In the genomic region with DNA sequence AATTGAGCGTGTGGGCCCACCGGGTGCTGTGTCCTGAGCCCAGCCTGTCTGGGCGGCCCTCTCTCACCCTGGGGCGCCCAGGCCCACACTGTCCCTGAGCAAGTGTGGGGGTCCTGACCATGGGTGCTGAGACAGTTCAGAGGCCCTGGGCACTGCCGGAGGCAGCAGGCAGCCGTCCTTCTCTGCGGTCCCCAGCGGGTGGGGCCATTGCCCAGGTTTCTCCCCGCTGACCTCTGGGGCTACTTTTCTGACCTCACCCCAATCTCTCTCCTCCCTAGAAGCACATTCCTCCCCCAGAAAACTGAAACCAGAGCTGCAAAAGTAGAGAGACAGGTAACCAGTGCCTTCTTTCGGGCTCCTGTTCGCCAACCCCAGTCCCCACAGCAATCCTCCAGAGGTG, we compare ENCODE assay signal across 2 cellular contexts.
TF ChIP-seq lines count a peak whose summit lies in the region.

No MANE protein-coding gene starts in this region.

TF ChIP-seq in A549, 52 proteins besides CTCF, POLR2A, EP300 and RAD21:
- TF ChIP-seq ZFP36 (IDR thresholded peaks at IDR 0.05; ENCODE audit: borderline replicate concordance, partially characterized antibody) (no peak), E2F6 (IDR thresholded peaks at IDR 0.05; ENCODE audit: borderline replicate concordance, low read depth) (no peak), RARB (CRISPR knock-in tag; IDR thresholded peaks at IDR 0.05) (no peak), HOXB5 (CRISPR knock-in tag; IDR thresholded peaks at IDR 0.05) (no peak), CEBPB (IDR thresholded peaks at IDR 0.05) (no peak), TP53 (CRISPR knock-in tag; IDR thresholded peaks at IDR 0.05) (no peak), ATOH8 (CRISPR knock-in tag; IDR thresholded peaks at IDR 0.05; ENCODE audit: low read depth) (no peak), BCL3 (IDR thresholded peaks at IDR 0.05) (no peak), FOSL2 (IDR thresholded peaks at IDR 0.05) (no peak), FOSL2 (CRISPR knock-in tag; IDR thresholded peaks at IDR 0.05) (no peak), NPAS2 (CRISPR knock-in tag; IDR thresholded peaks at IDR 0.05; ENCODE audit: borderline replicate concordance) (no peak), MYC (IDR thresholded peaks at IDR 0.05; ENCODE audit: borderline replicate concordance, low read length) (no peak), JUN (IDR thresholded peaks at IDR 0.05) (no peak), ESRRA (IDR thresholded peaks at IDR 0.05; ENCODE audit: borderline replicate concordance, low read length) (no peak), TFCP2L1 (CRISPR knock-in tag; IDR thresholded peaks at IDR 0.05) (no peak), CHD4 (IDR thresholded peaks at IDR 0.05; ENCODE audit: borderline replicate concordance) (no peak)
- TF ChIP-seq, protein P1, sequence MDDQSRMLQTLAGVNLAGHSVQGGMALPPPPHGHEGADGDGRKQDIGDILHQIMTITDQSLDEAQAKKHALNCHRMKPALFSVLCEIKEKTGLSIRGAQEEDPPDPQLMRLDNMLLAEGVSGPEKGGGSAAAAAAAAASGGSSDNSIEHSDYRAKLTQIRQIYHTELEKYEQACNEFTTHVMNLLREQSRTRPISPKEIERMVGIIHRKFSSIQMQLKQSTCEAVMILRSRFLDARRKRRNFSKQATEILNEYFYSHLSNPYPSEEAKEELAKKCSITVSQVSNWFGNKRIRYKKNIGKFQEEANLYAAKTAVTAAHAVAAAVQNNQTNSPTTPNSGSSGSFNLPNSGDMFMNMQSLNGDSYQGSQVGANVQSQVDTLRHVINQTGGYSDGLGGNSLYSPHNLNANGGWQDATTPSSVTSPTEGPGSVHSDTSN (IDR thresholded peaks at IDR 0.05): no peak

TF ChIP-seq in K562, 482 proteins besides CTCF, POLR2A, EP300 and RAD21:
- no peak for TF ChIP-seq ZNF23 (CRISPR knock-in tag; IDR thresholded peaks at IDR 0.05)
- no peak for TF ChIP-seq RBM39 (optimal IDR thresholded peaks at IDR 0.05; ENCODE audit: low read depth, low read length)
- no peak for TF ChIP-seq TSC22D4 (tag; IDR thresholded peaks at IDR 0.05)
